Comparison of ENCODE assay signal across 8 cellular contexts in the genomic region with DNA sequence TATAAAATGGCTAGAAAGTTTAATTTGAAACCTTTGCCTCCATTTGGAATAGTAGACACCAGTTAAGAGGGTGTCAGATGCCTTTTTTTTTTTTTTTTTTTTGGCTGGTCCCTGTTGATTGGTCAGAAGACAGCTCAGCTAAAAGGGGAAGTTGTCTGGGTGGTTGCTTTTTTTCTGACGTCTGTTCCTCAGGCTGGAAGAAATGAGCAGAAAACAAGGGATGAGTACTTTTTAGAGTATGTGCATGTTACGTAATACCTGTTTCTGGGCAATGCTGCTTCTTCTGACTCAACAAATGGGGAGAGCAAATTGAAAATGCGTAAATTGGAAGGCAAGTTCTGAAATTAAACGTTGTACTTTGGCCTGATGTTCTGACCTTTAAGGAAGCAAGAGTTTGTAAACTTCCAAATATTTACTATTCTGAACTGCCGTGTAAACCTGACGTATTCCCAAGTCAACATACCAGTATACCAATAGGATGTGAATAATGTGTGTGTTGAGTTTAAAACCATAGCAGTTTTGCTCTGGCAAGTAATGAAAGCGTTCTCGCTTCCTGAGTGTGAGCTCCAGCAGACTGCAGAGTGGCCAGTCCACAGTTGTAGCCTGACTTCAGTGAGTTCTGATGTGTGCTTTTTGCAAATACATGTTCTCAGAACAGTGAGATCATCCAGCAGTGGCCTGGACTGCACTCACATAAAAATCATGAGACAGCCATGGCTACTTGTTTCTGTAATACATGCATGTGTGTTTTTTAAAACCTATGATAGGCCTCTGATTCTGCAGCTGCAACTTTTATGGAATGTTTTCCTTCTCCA. TPM values are rescaled to one million over a fixed set of nuclear protein-coding genes. Genes with fewer than 3 reads are reported as not detected.
DNase-seq lines count a peak whose midpoint lies in the region; ATAC-seq and TF ChIP-seq lines count a peak whose summit lies in the region.

No MANE protein-coding gene starts in this region.

- peak overlapping the region; percentile 80 for H3K27ac Mint-ChIP-seq in MCF 10A (ENCODE audit: low read depth, unreplicated experiment)

- H3K4me3 ChIP-seq in NB4 (ENCODE audit: low read depth, low read length): peak overlapping the region; percentile 94
- H3K4me3 ChIP-seq in mesenchymal stem cell (ENCODE audit: insufficient read depth in 1 of 2, low read depth in 1 of 2, low read length in 2 of 2): peak overlapping the region in 1 of 2 experiments; percentile 90
- H3K4me3 ChIP-seq in SJCRH30: no peak overlapping the region; the same call in 1 of the 2 replicates

- peak overlapping the region; percentile 23 for H3K27ac ChIP-seq in mesenchymal stem cell (ENCODE audit: low read length, poor library complexity, severe bottlenecking)
- no peak overlapping the region for H3K27ac ChIP-seq in SJCRH30

- no peak overlapping the region for H2AFZ ChIP-seq in mesenchymal stem cell (ENCODE audit: low read depth, low read length)

- H3K23ac ChIP-seq in mesenchymal stem cell (ENCODE audit: low read length in 2 of 2): no peak overlapping the region

- no peak overlapping the region for H2BK5ac ChIP-seq in mesenchymal stem cell (ENCODE audit: low read depth, low read length, poor library complexity, severe bottlenecking)

- peak overlapping the region; percentile 92 for H3K9ac ChIP-seq in mesenchymal stem cell (ENCODE audit: low read length)

- POLR2A ChIA-PET in MCF 10A (lab: Yijun Ruan, JAX): interaction anchor here (0.6 to 8.4 kb wide), 14 partner anchors 9 to 363 kb away, joined by 3 to 140 read pairs (median 15); a partner anchor contains a TSS

- H2BK15ac ChIP-seq in mesenchymal stem cell (ENCODE audit: low read depth, poor library complexity, severe bottlenecking): no peak overlapping the region

- H3K4me1 ChIP-seq in mesenchymal stem cell (ENCODE audit: control insufficient read depth, insufficient read depth, low read depth, low read length): no peaks in the 10 kb centered on the region
- peaks cover 7% of the 10 kb centered on the region for H3K4me1 ChIP-seq in SJCRH30

- BruUV-seq in MCF 10A (replicated peaks; lab: Mats Ljungman, UMichigan): no TSS peak

- no peak overlapping the region for H3K4ac ChIP-seq in mesenchymal stem cell (ENCODE audit: low read depth in 1 of 2, low read length in 2 of 2)

- peak overlapping the region; percentile 39 for H3K4me2 ChIP-seq in mesenchymal stem cell (ENCODE audit: low read length, poor library complexity, severe bottlenecking)

- ATAC-seq in GM19395 (IDR thresholded peaks at IDR 0.05; ENCODE audit: unreplicated experiment) (no peak), HG03565 (IDR thresholded peaks at IDR 0.05; ENCODE audit: unreplicated experiment) (no peak)

- H3K9me3 Mint-ChIP-seq in MCF 10A (ENCODE audit: unreplicated experiment): no peaks in the 10 kb centered on the region

- no peaks in the 10 kb centered on the region for H3K79me1 ChIP-seq in mesenchymal stem cell (replicated peaks; ENCODE audit: low read length, poor library complexity, severe bottlenecking)

- DNase-seq in GF-D8 (lab: John Stamatoyannopoulos, UW) (peak; percentile 67), NB4 (ENCODE audit: low read depth) (peak; percentile 91), MCF 10A (ENCODE audit: unreplicated experiment) (peak; percentile 91), mesenchymal stem cell (peak; percentile 84), NCI-H1930 (lab: John Stamatoyannopoulos, UW) (no peak), SJCRH30 (no peak)

- peaks cover 0 to 16% of the 10 kb centered on the region in 2 experiments for H3K36me3 ChIP-seq in mesenchymal stem cell (ENCODE audit: control insufficient read depth in 1 of 2, insufficient read depth in 2 of 2, low read depth in 1 of 2, low read length in 2 of 2)
- H3K36me3 ChIP-seq in SJCRH30: peaks cover 4% of the 10 kb centered on the region; the same call in 1 of the 2 replicates

- H2AK5ac ChIP-seq in mesenchymal stem cell (ENCODE audit: low read length, severe bottlenecking): no peak overlapping the region

- no peak overlapping the region for H2BK12ac ChIP-seq in mesenchymal stem cell (ENCODE audit: low read length in 2 of 2)

- WGBS in mesenchymal stem cell: 45% methylated on average over 5 of the region's 8 CpGs

- intact Hi-C loops in MCF 10A (cut with micrococcal nuclease): loop anchor here (1.0 to 5.0 kb wide), 2 partner anchors 20 to 98 kb away; no protein-coding TSS in a partner anchor

- no peak overlapping the region for H4K91ac ChIP-seq in mesenchymal stem cell (ENCODE audit: low read length)

- H4K8ac ChIP-seq in mesenchymal stem cell (ENCODE audit: low read length): no peak overlapping the region

- CTCF ChIA-PET in MCF 10A (lab: Yijun Ruan, JAX): interaction anchor here (0.6 to 3.7 kb wide), 11 partner anchors 12 to 270 kb away, joined by 3 to 54 read pairs (median 5); a partner anchor contains a TSS

- no peak overlapping the region for H2BK120ac ChIP-seq in mesenchymal stem cell (ENCODE audit: low read depth, low read length)

- H3K4me3 Mint-ChIP-seq in MCF 10A (ENCODE audit: unreplicated experiment): peak overlapping the region; percentile 76

- H3K27me3 ChIP-seq in mesenchymal stem cell (ENCODE audit: control insufficient read depth in 1 of 2, insufficient read depth in 1 of 2, low read length in 2 of 2): no peaks in the 10 kb centered on the region
- H3K27me3 ChIP-seq in SJCRH30: no peaks in the 10 kb centered on the region

- TF ChIP-seq CTCF in NB4 (IDR thresholded peaks at IDR 0.05; ENCODE audit: low read depth, low read length) (no peak), MCF 10A (IDR thresholded peaks at IDR 0.05; ENCODE audit: unreplicated experiment) (no peak)

- no peaks in the 10 kb centered on the region for H3K9me3 ChIP-seq in mesenchymal stem cell (ENCODE audit: control insufficient read depth, low read length)
- no peaks in the 10 kb centered on the region for H3K9me3 ChIP-seq in SJCRH30 (replicated peaks)

- peaks cover 16% of the 10 kb centered on the region for H3K4me1 Mint-ChIP-seq in MCF 10A (ENCODE audit: insufficient read depth, unreplicated experiment)

- H3K36me3 Mint-ChIP-seq in MCF 10A (ENCODE audit: insufficient read depth, unreplicated experiment): peaks cover 48% of the 10 kb centered on the region

- no peak for TF ChIP-seq POLR2A in NB4 (IDR thresholded peaks at IDR 0.05; ENCODE audit: extremely low read depth, insufficient read length)

- no peak overlapping the region for H3K14ac ChIP-seq in mesenchymal stem cell (ENCODE audit: low read length in 2 of 2)

- H3K18ac ChIP-seq in mesenchymal stem cell (ENCODE audit: low read depth in 1 of 2, low read length in 2 of 2): no peak overlapping the region

- no peaks in the 10 kb centered on the region for H3K27me3 Mint-ChIP-seq in MCF 10A (ENCODE audit: insufficient read depth, unreplicated experiment)

RNA-seq across cellular contexts. Expression of a gene that starts 1.7 kb away (rescaled TPM):
- 582 and 687 TPM in 2 replicates for total RNA-seq in MCF 10A (2022)
- polyA plus RNA-seq in mesenchymal stem cell (2013, experiment 1 of 2): 314 TPM
- 311 TPM for polyA plus RNA-seq in mesenchymal stem cell (2013, experiment 2 of 2)
- total RNA-seq in SJCRH30 (2014; rRNA removed; shearing (Covaris generic)): 24.6 and 25.6 TPM in 2 replicates

RNA-seq across cellular contexts. Expression of a gene that starts 41.6 kb away (rescaled TPM):
- 71.9 and 83.9 TPM in 2 replicates for total RNA-seq in MCF 10A (2022)
- polyA plus RNA-seq in mesenchymal stem cell (2013, experiment 1 of 2): 46.3 TPM
- 44.6 TPM for polyA plus RNA-seq in mesenchymal stem cell (2013, experiment 2 of 2)
- 75.4 and 82.3 TPM in 2 replicates for total RNA-seq in SJCRH30 (2014; rRNA removed; shearing (Covaris generic))

Comparison
In these comparisons a context has a peak if more than half of its experiments do, and no peak if none do; other contexts are left out.
1. DNase-seq: peak in GF-D8 (single experiment), NB4 (single experiment), MCF 10A (single experiment) and mesenchymal stem cell (single experiment); none in NCI-H1930 (0 of 2) and SJCRH30 (0 of 2).
2. RNA of a gene that starts 1.7 kb away (total RNA-seq): 582 to 687 TPM in MCF 10A; 24.6 to 25.6 TPM in SJCRH30; every median in the first group is over 10 times any median in the second.